ENCODE assay signal across 21 cellular contexts in genomic region chr13:59770451-59770850, GRCh38.
A peak's percentile ranks its signal among the peaks of the same experiment; 100 is the strongest.
DNase-seq lines count a peak whose midpoint lies in the region; ATAC-seq and TF ChIP-seq lines count a peak whose summit lies in the region.
"Had no signal": no experiment of that assay in that cellular context is flagged by ENCODE, and none has a peak within 500 bp of the region (broad histone marks: within the 10 kb centered on the region; RNA-seq: fewer than 3 reads in every experiment).

No MANE protein-coding gene starts in this region.

- intact Hi-C loops in activated CD8-positive, alpha-beta T cell treated with anti-CD3 and anti-CD28 coated beads for 36 hours (cut with micrococcal nuclease) = no loop called here
- intact Hi-C loops in mucosa of descending colon (cut with DNase I, micrococcal nuclease) = no loop called here

- TF ChIP-seq CTCF in VCaP (conservative IDR thresholded peaks at IDR 0.05) = no peak
- TF ChIP-seq CTCF in fibroblast of the aortic adventitia (IDR thresholded peaks at IDR 0.05; ENCODE audit: insufficient read depth, low read length) = no peak
- TF ChIP-seq CTCF in parathyroid adenoma (IDR thresholded peaks at IDR 0.05) = no peak
- TF ChIP-seq CTCF in activated CD8-positive, alpha-beta T cell treated with anti-CD3 and anti-CD28 coated beads for 36 hours (IDR thresholded peaks at IDR 0.05) = no peak
- TF ChIP-seq CTCF in mucosa of descending colon (IDR thresholded peaks at IDR 0.05) = no peak

- H3K27ac ChIP-seq in VCaP (peak overlapping the region; percentile 11; the same call in 1 of the 2 replicates), parathyroid adenoma (peak overlapping the region; percentile 86)
- H3K27ac ChIP-seq: BLaER1 treated with 17β-estradiol and CSF1 and Interleukin-3, amounts not matched to agents 10 nM and 100 nM; Peyer's patch; SJCRH30 had no signal

- H3K4me2 ChIP-seq in parathyroid adenoma (ENCODE audit: low read length) = peak overlapping the region; percentile 22
- H3K4me2 ChIP-seq: BLaER1 treated with 17β-estradiol and CSF1 and Interleukin-3, amounts not matched to agents 10 nM and 100 nM had no signal

- peak overlapping the region; percentile 46 for H2AFZ ChIP-seq in parathyroid adenoma

- H3K27ac Mint-ChIP-seq in activated CD8-positive, alpha-beta T cell treated with anti-CD3 and anti-CD28 coated beads for 36 hours = no peak overlapping the region
- H3K27ac Mint-ChIP-seq: CD4-positive, alpha-beta memory T cell had no signal

- no peak overlapping the region for H3K4me3 Mint-ChIP-seq in activated CD8-positive, alpha-beta T cell treated with anti-CD3 and anti-CD28 coated beads for 36 hours
- H3K4me3 Mint-ChIP-seq: CD4-positive, alpha-beta memory T cell had no signal

- H3K4me1 Mint-ChIP-seq in activated CD8-positive, alpha-beta T cell treated with anti-CD3 and anti-CD28 coated beads for 36 hours (ENCODE audit: low read depth) = no peaks in the 10 kb centered on the region
- H3K4me1 Mint-ChIP-seq: CD4-positive, alpha-beta memory T cell had no signal

- H3K27me3 ChIP-seq in parathyroid adenoma (ENCODE audit: control insufficient read depth, insufficient read depth, low read length) = no peaks in the 10 kb centered on the region
- H3K27me3 ChIP-seq: BLaER1 treated with 17β-estradiol and CSF1 and Interleukin-3, amounts not matched to agents 10 nM and 100 nM; Peyer's patch; SJCRH30 had no signal

- peaks cover 27% of the 10 kb centered on the region for H3K4me1 ChIP-seq in parathyroid adenoma
- H3K4me1 ChIP-seq in mucosa of descending colon (ENCODE audit: low read depth) = no peaks in the 10 kb centered on the region
- H3K4me1 ChIP-seq: BLaER1 treated with 17β-estradiol and CSF1 and Interleukin-3, amounts not matched to agents 10 nM and 100 nM; Peyer's patch had no signal

- H3K9me3 Mint-ChIP-seq in activated CD8-positive, alpha-beta T cell treated with anti-CD3 and anti-CD28 coated beads for 36 hours = no peaks in the 10 kb centered on the region
- H3K9me3 Mint-ChIP-seq: CD4-positive, alpha-beta memory T cell had no signal

- H3K4me3 ChIP-seq in fibroblast of the aortic adventitia (ENCODE audit: low read depth, low read length) (no peak overlapping the region), parathyroid adenoma (ENCODE audit: low read depth, low read length) (no peak overlapping the region), mucosa of descending colon (no peak overlapping the region)
- H3K4me3 ChIP-seq: BLaER1 treated with 17β-estradiol and CSF1 and Interleukin-3, amounts not matched to agents 10 nM and 100 nM; Peyer's patch; SJCRH30 had no signal

- H3K79me2 ChIP-seq in parathyroid adenoma = no peaks in the 10 kb centered on the region

- POLR2A ChIA-PET in activated CD8-positive, alpha-beta T cell treated with anti-CD3 and anti-CD28 coated beads for 36 hours (lab: Charles Lee) = no interaction called here

- no peaks in the 10 kb centered on the region for H3K36me3 ChIP-seq in parathyroid adenoma (ENCODE audit: control insufficient read depth, insufficient read depth, low read length)
- no peaks in the 10 kb centered on the region for H3K36me3 ChIP-seq in mucosa of descending colon (ENCODE audit: low read depth)
- H3K36me3 ChIP-seq: BLaER1 treated with 17β-estradiol and CSF1 and Interleukin-3, amounts not matched to agents 10 nM and 100 nM; Peyer's patch had no signal

- no peak overlapping the region for H3K9ac ChIP-seq in parathyroid adenoma
- H3K9ac ChIP-seq: BLaER1 treated with 17β-estradiol and CSF1 and Interleukin-3, amounts not matched to agents 10 nM and 100 nM had no signal

- DNase-seq in NCI-H69 (lab: John Stamatoyannopoulos, UW) (peak; percentile 20), fibroblast of the aortic adventitia (ENCODE audit: low read depth) (peak; percentile 8), mucosa of descending colon (no peak)
- no peak for DNase-seq in activated CD8-positive, alpha-beta T cell treated with anti-CD3 and anti-CD28 coated beads for 36 hours
- DNase-seq: Caco-2; CD4-positive, alpha-beta memory T cell; DMS 273 treated with DMSO at 0.1 percent for 48 hours; DND-41; HCEC 1CT; KG1; NCI-H1092 treated with DMSO at 0.1 percent for 48 hours; NCI-H1436 treated with DMSO at 0.1 percent for 48 hours; NCI-H2029; NCI-H345; NCI-H524 treated with DMSO at 0.1 percent for 48 hours; Peyer's patch; SJCRH30 had no signal

- ATAC-seq in activated CD8-positive, alpha-beta T cell treated with anti-CD3 and anti-CD28 coated beads for 36 hours = no peak
- ATAC-seq in mucosa of descending colon (no peak), GM19324 (IDR thresholded peaks at IDR 0.05; ENCODE audit: low FRiP score, unreplicated experiment) (no peak)

- CTCF ChIA-PET in activated CD8-positive, alpha-beta T cell treated with anti-CD3 and anti-CD28 coated beads for 36 hours (lab: Charles Lee) = interaction anchor here (1.1 to 1.7 kb wide), 2 partner anchors 12 to 84 kb away, joined by 3 to 6 read pairs; no protein-coding TSS in a partner anchor

- H3K36me3 Mint-ChIP-seq in activated CD8-positive, alpha-beta T cell treated with anti-CD3 and anti-CD28 coated beads for 36 hours (ENCODE audit: low read depth) = no peaks in the 10 kb centered on the region
- H3K36me3 Mint-ChIP-seq: CD4-positive, alpha-beta memory T cell had no signal

- peaks cover 1% of the 10 kb centered on the region for H3K27me3 Mint-ChIP-seq in activated CD8-positive, alpha-beta T cell treated with anti-CD3 and anti-CD28 coated beads for 36 hours
- H3K27me3 Mint-ChIP-seq: CD4-positive, alpha-beta memory T cell had no signal

- H3K9me3 ChIP-seq in parathyroid adenoma (ENCODE audit: control insufficient read depth, low read length) (no peaks in the 10 kb centered on the region), mucosa of descending colon (no peaks in the 10 kb centered on the region)
- H3K9me3 ChIP-seq: BLaER1 treated with 17β-estradiol and CSF1 and Interleukin-3, amounts not matched to agents 10 nM and 100 nM; Caco-2; Peyer's patch; SJCRH30 had no signal

Comparison
In these comparisons a context has a peak if more than half of its experiments do, and no peak if none do; other contexts are left out.
1. DNase-seq: peak in NCI-H69 (single experiment) and fibroblast of the aortic adventitia (single experiment); none in activated CD8-positive, alpha-beta T cell treated with anti-CD3 and anti-CD28 coated beads for 36 hours (single experiment) and mucosa of descending colon (0 of 3).